ENCODE assay signal across 9 cellular contexts in the genomic region with DNA sequence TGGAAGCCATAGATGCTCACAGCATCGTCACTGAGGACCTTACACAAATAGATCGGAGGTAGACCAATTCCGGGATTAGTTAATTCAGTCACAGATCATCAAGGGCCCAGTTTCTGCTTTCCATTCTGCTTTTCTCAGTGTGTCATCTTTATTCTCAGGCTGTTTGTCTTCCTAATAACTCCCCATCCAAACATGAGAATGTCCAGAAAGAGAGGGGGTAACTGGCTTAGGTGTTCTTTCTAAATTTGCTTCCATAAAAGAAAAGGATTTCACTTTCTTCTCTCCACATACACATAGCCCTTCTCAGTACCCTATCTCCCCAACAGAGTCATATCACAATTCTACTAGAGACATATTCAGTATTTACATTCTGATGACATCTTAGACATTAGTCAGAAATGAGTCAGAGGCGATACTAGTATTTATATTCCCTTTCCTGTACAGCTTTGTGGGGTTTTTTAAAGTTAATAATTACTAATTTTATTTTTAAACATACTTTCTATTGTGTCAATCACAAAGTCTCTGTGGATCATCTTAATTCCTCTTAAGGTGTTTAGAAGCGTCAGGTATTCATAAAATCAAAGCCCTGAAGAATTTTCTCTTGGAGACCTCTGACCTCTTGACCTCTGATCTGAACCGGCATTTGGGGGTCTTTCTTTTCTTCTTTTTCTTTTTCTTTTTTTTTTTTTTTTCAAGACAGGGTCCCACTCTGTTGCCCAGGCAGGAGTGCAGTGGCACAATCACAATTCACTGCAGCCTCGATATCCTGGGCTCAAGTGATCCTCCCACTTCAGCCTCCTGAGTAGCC. TPM values are rescaled to one million over a fixed set of nuclear protein-coding genes. Genes with fewer than 3 reads are reported as not detected.
DNase-seq lines count a peak whose midpoint lies in the region; ATAC-seq, FAIRE-seq and TF ChIP-seq lines count a peak whose summit lies in the region.
"Had no signal": no experiment of that assay in that cellular context is flagged by ENCODE, and none has a peak within 500 bp of the region (broad histone marks: within the 10 kb centered on the region; RNA-seq: fewer than 3 reads in every experiment).

No MANE protein-coding gene starts in this region.

- TF ChIP-seq CTCF in ascending aorta (IDR thresholded peaks at IDR 0.05) (no peak), WERI-Rb-1 (IDR thresholded peaks at IDR 0.05; ENCODE audit: low read depth, low read length) (no peak)

- no peaks in the 10 kb centered on the region for H3K4me1 ChIP-seq in ascending aorta

- H3K9me3 ChIP-seq in ascending aorta, result no peaks in the 10 kb centered on the region
- H3K9me3 ChIP-seq in WERI-Rb-1 (ENCODE audit: severe bottlenecking), result no peaks in the 10 kb centered on the region

- no peak overlapping the region for H3K4me3 ChIP-seq in ascending aorta
- no peak overlapping the region for H3K4me3 ChIP-seq in WERI-Rb-1 (ENCODE audit: low read depth, low read length)

- H3K27me3 ChIP-seq in ascending aorta (no peaks in the 10 kb centered on the region), WERI-Rb-1 (ENCODE audit: insufficient read depth, low read depth, severe bottlenecking) (no peaks in the 10 kb centered on the region)

- H3K27ac ChIP-seq in ascending aorta (no peak overlapping the region), WERI-Rb-1 (no peak overlapping the region)

- ATAC-seq in GM18508 (IDR thresholded peaks at IDR 0.05; ENCODE audit: insufficient read depth, unreplicated experiment), result peak; percentile 100

- TF ChIP-seq POLR2A in H54 (IDR thresholded peaks at IDR 0.05; ENCODE audit: low read depth, low read length), result no peak

- DNase-seq in H54 (ENCODE audit: insufficient read length, low spot score), result peak; percentile 30
- DNase-seq in M059J (ENCODE audit: low read depth), result peak; percentile 82
- DNase-seq in kidney tubule cell (ENCODE audit: low spot score), result peak; percentile 91
- no peak for DNase-seq in DMS 273 treated with DMSO at 0.1 percent for 48 hours (lab: John Stamatoyannopoulos, UW)
- DNase-seq in ascending aorta (ENCODE audit: low spot score in 2 of 2), result no peak
- no peak for DNase-seq in NCI-H82 treated with DMSO at 0.1 percent for 48 hours (lab: John Stamatoyannopoulos, UW; ENCODE audit: unreplicated experiment)
- no peak for DNase-seq in WERI-Rb-1
- DNase-seq: stimulated activated CD4-positive, alpha-beta T cell treated with anti-CD3 and anti-CD28 coated beads, Interleukin-4, amount 100 ng/mL, for 4 hours had no signal

- H3K36me3 ChIP-seq in ascending aorta (no peaks in the 10 kb centered on the region), WERI-Rb-1 (no peaks in the 10 kb centered on the region)

- peak; percentile 85 for FAIRE-seq in H54 (lab: Jason Lieb, UNC)

- intact Hi-C loops in ascending aorta (cut with DNase I), result no loop called here

RNA-seq across cellular contexts. Expression of gene IL12A, which starts 24.3 kb away (rescaled TPM):
- 0.25 and 7.6 TPM in 2 replicates for total RNA-seq in M059J (2014; rRNA removed; shearing (Covaris generic))
- total RNA-seq in ascending aorta, result not detected

Comparison
In these comparisons a context has a peak if more than half of its experiments do, and no peak if none do; other contexts are left out.
1. DNase-seq: peak in H54 (single experiment), M059J (single experiment) and kidney tubule cell (single experiment); none in DMS 273 treated with DMSO at 0.1 percent for 48 hours (single experiment), ascending aorta (0 of 2), NCI-H82 treated with DMSO at 0.1 percent for 48 hours (single experiment) and WERI-Rb-1 (single experiment).